Comparison of ENCODE assay signal across 14 cellular contexts in the genomic region with DNA sequence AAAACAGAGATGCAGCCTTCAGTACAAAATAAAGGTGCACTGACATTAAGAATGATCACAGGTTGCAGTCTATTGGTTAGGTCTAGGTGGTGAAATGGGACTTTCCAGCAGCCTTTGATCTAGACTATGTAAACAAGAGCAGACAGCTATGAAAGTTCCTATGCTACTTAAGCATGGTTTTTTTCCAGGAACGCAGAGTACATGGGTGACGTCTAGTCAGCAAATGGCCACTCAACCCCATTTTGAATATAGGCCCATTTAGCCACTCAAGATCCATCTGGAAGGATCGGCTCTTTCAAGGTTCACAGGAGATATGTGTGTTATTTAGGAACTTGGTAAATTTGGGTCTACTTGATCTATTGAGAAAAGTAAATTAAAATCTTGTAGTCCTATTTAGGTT.
A peak's percentile ranks its signal among the peaks of the same experiment; 100 is the strongest.
DNase-seq lines count a peak whose midpoint lies in the region; ATAC-seq, FAIRE-seq and TF ChIP-seq lines count a peak whose summit lies in the region.
"Had no signal": no experiment of that assay in that cellular context is flagged by ENCODE, and none has a peak within 500 bp of the region (broad histone marks: within the 10 kb centered on the region; RNA-seq: fewer than 3 reads in every experiment).

No MANE protein-coding gene starts in this region.

- no peak overlapping the region for H3K4me3 Mint-ChIP-seq in CD4-positive, alpha-beta T cell
- H3K4me3 Mint-ChIP-seq: stimulated activated naive B cell treated with anti-CD40 and anti-IgM and Interleukin-4, amounts not matched to agents 10 μg/mL and 1 μg/mL and 100 μg/mL, for 72 hours had no signal

- H4K20me1 ChIP-seq in GM12878 (ENCODE audit: control insufficient read depth, insufficient read depth), result no peaks in the 10 kb centered on the region

- TF ChIP-seq RAD21 in GM12878 (IDR thresholded peaks at IDR 0.05; ENCODE audit: insufficient read depth, low read depth, low read length), result no peak

- H3K27ac Mint-ChIP-seq in CD4-positive, alpha-beta T cell, result no peak overlapping the region
- H3K27ac Mint-ChIP-seq: progenitor cell of endocrine pancreas; stimulated activated naive B cell treated with anti-CD40 and anti-IgM and Interleukin-4, amounts not matched to agents 10 μg/mL and 1 μg/mL and 100 μg/mL, for 72 hours had no signal

- H3K4me2 ChIP-seq in GM12878 (ENCODE audit: control insufficient read depth, insufficient read depth), result no peak overlapping the region

- FAIRE-seq in GM12878 (lab: Jason Lieb, UNC), result peak; percentile 69

- H3K4me3 ChIP-seq in GM12878 (no peak overlapping the region), coronary artery (no peak overlapping the region), stomach (no peak overlapping the region)

- TF ChIP-seq POLR2A in GM12878 (IDR thresholded peaks at IDR 0.05; ENCODE audit: low read depth, low read length) (no peak), stomach (IDR thresholded peaks at IDR 0.05) (no peak)

- no peaks in the 10 kb centered on the region for H3K4me1 Mint-ChIP-seq in CD4-positive, alpha-beta T cell (ENCODE audit: low read depth)
- H3K4me1 Mint-ChIP-seq: stimulated activated naive B cell treated with anti-CD40 and anti-IgM and Interleukin-4, amounts not matched to agents 10 μg/mL and 1 μg/mL and 100 μg/mL, for 72 hours had no signal

- H3K9me3 Mint-ChIP-seq in CD4-positive, alpha-beta T cell, result no peaks in the 10 kb centered on the region

- H3K4me1 ChIP-seq in GM12878 (ENCODE audit: control insufficient read depth, insufficient read depth, low read length), result no peaks in the 10 kb centered on the region
- H3K4me1 ChIP-seq in stomach, result no peaks in the 10 kb centered on the region

- no peaks in the 10 kb centered on the region for H3K9me3 ChIP-seq in GM12878 (replicated peaks; ENCODE audit: control insufficient read depth, insufficient read depth, low read length)
- peaks cover 8% of the 10 kb centered on the region for H3K9me3 ChIP-seq in CD4-positive, alpha-beta T cell (ENCODE audit: control insufficient read depth, low read length)
- H3K9me3 ChIP-seq in stomach, result no peaks in the 10 kb centered on the region

- no peaks in the 10 kb centered on the region for H3K36me3 Mint-ChIP-seq in CD4-positive, alpha-beta T cell (ENCODE audit: low read depth)
- H3K36me3 Mint-ChIP-seq: stimulated activated naive B cell treated with anti-CD40 and anti-IgM and Interleukin-4, amounts not matched to agents 10 μg/mL and 1 μg/mL and 100 μg/mL, for 72 hours had no signal

- peak; percentile 37 for DNase-seq in Caki2 (ENCODE audit: low read depth)
- DNase-seq in GM12878 (ENCODE audit: low read depth, low spot score), result peak; percentile 48
- no peak for DNase-seq in CD4-positive, alpha-beta T cell
- no peak for DNase-seq in coronary artery (ENCODE audit: low spot score)
- DNase-seq in SW 1271 (lab: John Stamatoyannopoulos, UW), result no peak
- no peak for DNase-seq in stomach
- DNase-seq: amniotic stem cell; dermis blood vessel endothelial cell; DND-41; NCI-H1048; stimulated activated naive B cell treated with anti-CD40 and anti-IgM and Interleukin-4, amounts not matched to agents 10 μg/mL and 1 μg/mL and 100 μg/mL, for 72 hours had no signal

- H3K79me2 ChIP-seq in GM12878 (ENCODE audit: control insufficient read depth, insufficient read depth, low read length), result no peaks in the 10 kb centered on the region

- TF ChIP-seq CTCF in GM12878 (IDR thresholded peaks at IDR 0.05 in 2 of 3, conservative IDR thresholded peaks at IDR 0.05 in 1 of 3; ENCODE audit: control insufficient read depth in 2 of 3, extremely low read depth in 1 of 3, insufficient read depth in 1 of 3, low read depth in 3 of 3, low read length in 3 of 3) (no peak), coronary artery (IDR thresholded peaks at IDR 0.05) (no peak), stomach (IDR thresholded peaks at IDR 0.05) (no peak)
- no peak for TF ChIP-seq CTCF in CD4-positive, alpha-beta T cell (IDR thresholded peaks at IDR 0.05)

- H3K27ac ChIP-seq in GM12878 (ENCODE audit: control insufficient read depth, insufficient read depth) (no peak overlapping the region), coronary artery (no peak overlapping the region), stomach (no peak overlapping the region)
- no peak overlapping the region for H3K27ac ChIP-seq in CD4-positive, alpha-beta T cell (ENCODE audit: low read depth, low read length)

- no peaks in the 10 kb centered on the region for H3K27me3 Mint-ChIP-seq in CD4-positive, alpha-beta T cell
- H3K27me3 Mint-ChIP-seq: progenitor cell of endocrine pancreas; stimulated activated naive B cell treated with anti-CD40 and anti-IgM and Interleukin-4, amounts not matched to agents 10 μg/mL and 1 μg/mL and 100 μg/mL, for 72 hours had no signal

- no TSS peak for BruUV-seq in GM12878 (replicated peaks; lab: Mats Ljungman, UMichigan)

- POLR2A ChIA-PET in GM12878 (lab: Charles Lee), result no interaction called here
- POLR2A ChIA-PET in CD4-positive, alpha-beta T cell (lab: Charles Lee), result no interaction called here

- TF ChIP-seq EP300 in GM12878 (IDR thresholded peaks at IDR 0.05; ENCODE audit: borderline replicate concordance in 1 of 2, control insufficient read depth in 1 of 2, low read depth in 2 of 2, low read length in 2 of 2), result peak; percentile 56 to 62; a peak in 2 of 4 replicates
- no peak for TF ChIP-seq EP300 in stomach (IDR thresholded peaks at IDR 0.05)

- H3K36me3 ChIP-seq in GM12878 (ENCODE audit: control insufficient read depth in 2 of 2, insufficient read depth in 2 of 2, low read length in 1 of 2) (no peaks in the 10 kb centered on the region), stomach (no peaks in the 10 kb centered on the region)

- SMC1A ChIA-PET in GM12878 (lab: Charles Lee; ENCODE audit: uncharacterized antibody, unreplicated experiment), result interaction anchor here (1.3 kb wide), 1 partner anchor 18 kb away, joined by 3 read pairs; no protein-coding TSS in a partner anchor

- 60% methylated on average over 3 of the region's 3 CpGs for WGBS in GM12878 (ENCODE audit: insufficient coverage, insufficient replicate concordance, low lambda C conversion rate, missing lambda C conversion rate)
- WGBS in stomach, 5 donors, result 46 to 61% (median 47%) methylated on average over 3 of the region's 3 CpGs

- H3K9ac ChIP-seq in GM12878 (ENCODE audit: control insufficient read depth, insufficient read depth, low read length), result no peak overlapping the region

- peak; percentile 55 for ATAC-seq in GM19035 (IDR thresholded peaks at IDR 0.05; ENCODE audit: unreplicated experiment)
- peak; percentile 55 for ATAC-seq in HG03280 (IDR thresholded peaks at IDR 0.05; ENCODE audit: unreplicated experiment)
- ATAC-seq in GM12878, result peak; percentile 98
- no peak for ATAC-seq in CD4-positive, alpha-beta T cell (ENCODE audit: poor library complexity)
- ATAC-seq: stimulated activated naive B cell treated with anti-CD40 and anti-IgM and Interleukin-4, amounts not matched to agents 10 μg/mL and 1 μg/mL and 100 μg/mL, for 72 hours had no signal

- no peaks in the 10 kb centered on the region for H3K27me3 ChIP-seq in GM12878 (replicated peaks in 1 of 2; ENCODE audit: control insufficient read depth in 2 of 2, insufficient read depth in 2 of 2, low read length in 1 of 2)
- H3K27me3 ChIP-seq in CD4-positive, alpha-beta T cell (ENCODE audit: control insufficient read depth, insufficient read depth, low read length), result no peaks in the 10 kb centered on the region
- H3K27me3 ChIP-seq in stomach, result no peaks in the 10 kb centered on the region

- RAD21 ChIA-PET in GM12878 (lab: Charles Lee; ENCODE audit: unreplicated experiment), result no interaction called here

- CTCF ChIA-PET in GM12878 (lab: Yijun Ruan, JAX), result no interaction called here
- CTCF ChIA-PET in CD4-positive, alpha-beta T cell (lab: Charles Lee), result no interaction called here

- intact Hi-C loops in GM12878 (cut with micrococcal nuclease; ENCODE audit: unreplicated experiment), result loop anchor here (10.0 kb wide), 1 partner anchor 394 kb away; no protein-coding TSS in a partner anchor
- intact Hi-C loops in CD4-positive, alpha-beta T cell (cut with DNase I, micrococcal nuclease), result no loop called here
- intact Hi-C loops in stomach (cut with DNase I; ENCODE audit: low total_unique reads), result no loop called here

- in situ Hi-C loops in Caki2 (cut with HindIII; ENCODE audit: low pct_unique_long_range_greater_than_20kb, low sequenced_read_pairs), result no loop called here
- in situ Hi-C loops in GM12878 (cut with MboI), result no loop called here

- no peak overlapping the region for H2AFZ ChIP-seq in GM12878 (ENCODE audit: control insufficient read depth, low read depth, low read length)

TF ChIP-seq in GM12878, 131 proteins besides CTCF, POLR2A, EP300 and RAD21 (continues in another document):
- no peak for TF ChIP-seq RBBP5 (conservative IDR thresholded peaks at IDR 0.05)
- TF ChIP-seq, protein P1, sequence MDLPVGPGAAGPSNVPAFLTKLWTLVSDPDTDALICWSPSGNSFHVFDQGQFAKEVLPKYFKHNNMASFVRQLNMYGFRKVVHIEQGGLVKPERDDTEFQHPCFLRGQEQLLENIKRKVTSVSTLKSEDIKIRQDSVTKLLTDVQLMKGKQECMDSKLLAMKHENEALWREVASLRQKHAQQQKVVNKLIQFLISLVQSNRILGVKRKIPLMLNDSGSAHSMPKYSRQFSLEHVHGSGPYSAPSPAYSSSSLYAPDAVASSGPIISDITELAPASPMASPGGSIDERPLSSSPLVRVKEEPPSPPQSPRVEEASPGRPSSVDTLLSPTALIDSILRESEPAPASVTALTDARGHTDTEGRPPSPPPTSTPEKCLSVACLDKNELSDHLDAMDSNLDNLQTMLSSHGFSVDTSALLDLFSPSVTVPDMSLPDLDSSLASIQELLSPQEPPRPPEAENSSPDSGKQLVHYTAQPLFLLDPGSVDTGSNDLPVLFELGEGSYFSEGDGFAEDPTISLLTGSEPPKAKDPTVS (IDR thresholded peaks at IDR 0.05; ENCODE audit: low read depth, low read length), result no peak
- peak; percentile 39; the same call in 1 of the 2 replicates for TF ChIP-seq CREB1 (IDR thresholded peaks at IDR 0.05; ENCODE audit: low read depth)
- peak; percentile 76 for TF ChIP-seq ATF7 (IDR thresholded peaks at IDR 0.05; ENCODE audit: low read depth)
- TF ChIP-seq SP1 (IDR thresholded peaks at IDR 0.05; ENCODE audit: low read depth, low read length), result no peak

Comparison
In these comparisons a context has a peak if more than half of its experiments do, and no peak if none do; other contexts are left out.
1. DNase-seq: peak in Caki2 (single experiment) and GM12878 (single experiment); none in CD4-positive, alpha-beta T cell (0 of 10), coronary artery (single experiment), SW 1271 (0 of 2) and stomach (single experiment).